23 cellular contexts compared by ENCODE assay signal in the genomic region with DNA sequence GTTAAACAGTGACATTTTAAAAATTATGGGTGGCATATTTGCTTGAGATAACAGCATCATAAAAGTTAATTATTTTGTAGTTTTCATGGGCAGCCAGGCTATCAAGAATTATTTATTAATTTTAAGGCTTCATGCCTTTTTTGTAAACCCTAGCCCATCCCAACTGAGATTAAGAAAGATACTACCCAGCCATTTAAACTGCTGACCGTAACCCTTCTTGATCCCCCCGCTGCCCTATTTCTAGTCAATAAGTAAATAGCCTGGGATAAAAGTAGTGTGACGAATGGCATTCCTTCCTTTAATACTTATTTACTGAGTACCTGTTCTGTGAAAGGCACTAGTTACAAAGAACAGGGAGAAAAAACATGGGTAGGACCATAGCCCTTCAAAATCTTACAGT.
A peak's percentile ranks its signal among the peaks of the same experiment; 100 is the strongest.
DNase-seq lines count a peak whose midpoint lies in the region; ATAC-seq, FAIRE-seq and TF ChIP-seq lines count a peak whose summit lies in the region.
"Had no signal": no experiment of that assay in that cellular context is flagged by ENCODE, and none has a peak within 500 bp of the region (broad histone marks: within the 10 kb centered on the region; RNA-seq: fewer than 3 reads in every experiment).

No MANE protein-coding gene starts in this region.

- H3K9me3 Mint-ChIP-seq in WTC11 = no peaks in the 10 kb centered on the region
- no peaks in the 10 kb centered on the region for H3K9me3 Mint-ChIP-seq in endothelial cell (ENCODE audit: unreplicated experiment)
- no peaks in the 10 kb centered on the region for H3K9me3 Mint-ChIP-seq in activated naive CD4-positive, alpha-beta T cell treated with anti-CD3 and anti-CD28 coated beads, Interleukin-2, amount 10 ng/mL, durations not matched to agents 7 days and 5 days
- H3K9me3 Mint-ChIP-seq: CD14-positive monocyte; CD4-positive, alpha-beta memory T cell; H9 had no signal

- 0 out of 2 replicates have a peak overlapping the region, but pooled peaks have one; percentile 25 for H3K27ac Mint-ChIP-seq in WTC11
- H3K27ac Mint-ChIP-seq in endothelial cell (ENCODE audit: unreplicated experiment) = no peak overlapping the region
- H3K27ac Mint-ChIP-seq in activated naive CD4-positive, alpha-beta T cell treated with anti-CD3 and anti-CD28 coated beads, Interleukin-2, amount 10 ng/mL, durations not matched to agents 7 days and 5 days = no peak overlapping the region
- H3K27ac Mint-ChIP-seq: CD4-positive, alpha-beta memory T cell had no signal

- WGBS in pancreas, 2 donors = 65 to 83% methylated on average over 3 of the region's 3 CpGs

- TF ChIP-seq CTCF in WTC11 (IDR thresholded peaks at IDR 0.05) (no peak), endothelial cell (IDR thresholded peaks at IDR 0.05; ENCODE audit: unreplicated experiment) (no peak), pancreas (IDR thresholded peaks at IDR 0.05) (no peak)

- no peak overlapping the region for H3K27ac ChIP-seq in pancreas
- H3K27ac ChIP-seq in effector memory CD4-positive, alpha-beta T cell (ENCODE audit: insufficient read depth, low read length, poor library complexity, severe bottlenecking) = no peak overlapping the region
- H3K27ac ChIP-seq: A549; BLaER1 treated with 17β-estradiol and CSF1 and Interleukin-3, amounts not matched to agents 10 nM and 100 nM; GM23248 had no signal

- H3K4me1 Mint-ChIP-seq in WTC11 (peaks cover 18% of the 10 kb centered on the region), endothelial cell (ENCODE audit: unreplicated experiment) (no peaks in the 10 kb centered on the region)
- H3K4me1 Mint-ChIP-seq in activated naive CD4-positive, alpha-beta T cell treated with anti-CD3 and anti-CD28 coated beads, Interleukin-2, amount 10 ng/mL, durations not matched to agents 7 days and 5 days = no peaks in the 10 kb centered on the region
- H3K4me1 Mint-ChIP-seq: CD14-positive monocyte had no signal

- FAIRE-seq in pancreas (lab: Jason Lieb, UNC) = no peak
- FAIRE-seq: A549, G401.6, GM12892 had no signal

- no peak overlapping the region for H3K4me3 ChIP-seq in pancreas
- H3K4me3 ChIP-seq in effector memory CD4-positive, alpha-beta T cell (ENCODE audit: insufficient read depth, low read depth, low read length, poor library complexity, severe bottlenecking) = no peak overlapping the region
- H3K4me3 ChIP-seq: A549; BLaER1 treated with 17β-estradiol and CSF1 and Interleukin-3, amounts not matched to agents 10 nM and 100 nM; GM23248 had no signal

- DNase-seq in WTC11 (ENCODE audit: low spot score) (no peak), endothelial cell (ENCODE audit: low spot score) (no peak), pancreas (no peak)
- no peak for DNase-seq in effector memory CD4-positive, alpha-beta T cell
- DNase-seq in activated naive CD4-positive, alpha-beta T cell treated with anti-CD3 and anti-CD28 coated beads, Interleukin-2, amount 10 ng/mL, durations not matched to agents 7 days and 5 days = no peak
- DNase-seq: 8988T; ACHN; AML-193; BE2C; Calu3; CD4-positive, alpha-beta memory T cell; COR-L47; DMS153; DND-41; GM23248; H9 had no signal

- H3K36me3 ChIP-seq in pancreas = peaks cover 0 to 14% (median 5%) of the 10 kb centered on the region in 3 donors
- H3K36me3 ChIP-seq in effector memory CD4-positive, alpha-beta T cell (ENCODE audit: control insufficient read depth, insufficient read depth, low read length) = peaks cover 3% of the 10 kb centered on the region

- no peak overlapping the region for H3K4me3 Mint-ChIP-seq in WTC11
- H3K4me3 Mint-ChIP-seq in endothelial cell (ENCODE audit: unreplicated experiment) = peak overlapping the region; percentile 43
- no peak overlapping the region for H3K4me3 Mint-ChIP-seq in activated naive CD4-positive, alpha-beta T cell treated with anti-CD3 and anti-CD28 coated beads, Interleukin-2, amount 10 ng/mL, durations not matched to agents 7 days and 5 days
- H3K4me3 Mint-ChIP-seq: CD14-positive monocyte; CD4-positive, alpha-beta memory T cell; H9 had no signal

- ATAC-seq in WTC11 = no peak
- ATAC-seq in pancreas = peak in 3 of 4 donors; percentile 22 to 76 (median 60)
- no peak for ATAC-seq in GM21367 (IDR thresholded peaks at IDR 0.05; ENCODE audit: unreplicated experiment)
- ATAC-seq: A549, HCT116 had no signal

- no peaks in the 10 kb centered on the region for H3K9me3 ChIP-seq in pancreas
- H3K9me3 ChIP-seq in effector memory CD4-positive, alpha-beta T cell (ENCODE audit: control insufficient read depth, low read length) = no peaks in the 10 kb centered on the region
- H3K9me3 ChIP-seq: A549, BE2C had no signal

- POLR2A ChIA-PET in WTC11 (lab: Charles Lee) = no interaction called here

- no peaks in the 10 kb centered on the region for H3K27me3 Mint-ChIP-seq in WTC11 (ENCODE audit: low read depth)
- peaks cover 4% of the 10 kb centered on the region for H3K27me3 Mint-ChIP-seq in endothelial cell (ENCODE audit: unreplicated experiment)
- no peaks in the 10 kb centered on the region for H3K27me3 Mint-ChIP-seq in activated naive CD4-positive, alpha-beta T cell treated with anti-CD3 and anti-CD28 coated beads, Interleukin-2, amount 10 ng/mL, durations not matched to agents 7 days and 5 days
- H3K27me3 Mint-ChIP-seq: CD4-positive, alpha-beta memory T cell had no signal

- CTCF ChIA-PET in WTC11 (lab: Charles Lee) = no interaction called here
- CTCF ChIA-PET in activated naive CD4-positive, alpha-beta T cell treated with anti-CD3 and anti-CD28 coated beads, Interleukin-2, amount 10 ng/mL, durations not matched to agents 7 days and 5 days (lab: Charles Lee) = no interaction called here

- H3K36me3 Mint-ChIP-seq in WTC11 (peaks cover 34% of the 10 kb centered on the region), endothelial cell (ENCODE audit: low read depth, unreplicated experiment) (peaks cover 32% of the 10 kb centered on the region)
- H3K36me3 Mint-ChIP-seq in activated naive CD4-positive, alpha-beta T cell treated with anti-CD3 and anti-CD28 coated beads, Interleukin-2, amount 10 ng/mL, durations not matched to agents 7 days and 5 days = peaks cover 43% of the 10 kb centered on the region

- intact Hi-C loops in pancreas (cut with DNase I) = no loop called here

- H3K27me3 ChIP-seq in pancreas = no peaks in the 10 kb centered on the region
- H3K27me3 ChIP-seq in effector memory CD4-positive, alpha-beta T cell (replicated peaks; ENCODE audit: control insufficient read depth, insufficient read depth, low read length, poor library complexity, severe bottlenecking) = no peaks in the 10 kb centered on the region
- H3K27me3 ChIP-seq: BE2C; BLaER1 treated with 17β-estradiol and CSF1 and Interleukin-3, amounts not matched to agents 10 nM and 100 nM had no signal

- H3K4me1 ChIP-seq in pancreas = no peaks in the 10 kb centered on the region
- no peaks in the 10 kb centered on the region for H3K4me1 ChIP-seq in effector memory CD4-positive, alpha-beta T cell (ENCODE audit: control insufficient read depth, insufficient read depth, low read length, poor library complexity, severe bottlenecking)
- H3K4me1 ChIP-seq: BE2C; BLaER1 treated with 17β-estradiol and CSF1 and Interleukin-3, amounts not matched to agents 10 nM and 100 nM had no signal

TF ChIP-seq in WTC11, 78 proteins besides CTCF, POLR2A, EP300 and RAD21 (continues in another document):
- TF ChIP-seq, protein P1, sequence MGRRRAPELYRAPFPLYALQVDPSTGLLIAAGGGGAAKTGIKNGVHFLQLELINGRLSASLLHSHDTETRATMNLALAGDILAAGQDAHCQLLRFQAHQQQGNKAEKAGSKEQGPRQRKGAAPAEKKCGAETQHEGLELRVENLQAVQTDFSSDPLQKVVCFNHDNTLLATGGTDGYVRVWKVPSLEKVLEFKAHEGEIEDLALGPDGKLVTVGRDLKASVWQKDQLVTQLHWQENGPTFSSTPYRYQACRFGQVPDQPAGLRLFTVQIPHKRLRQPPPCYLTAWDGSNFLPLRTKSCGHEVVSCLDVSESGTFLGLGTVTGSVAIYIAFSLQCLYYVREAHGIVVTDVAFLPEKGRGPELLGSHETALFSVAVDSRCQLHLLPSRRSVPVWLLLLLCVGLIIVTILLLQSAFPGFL (CRISPR knock-in tag; IDR thresholded peaks at IDR 0.05; ENCODE audit: borderline replicate concordance) = no peak
- TF ChIP-seq SMAD4 (CRISPR knock-in tag; IDR thresholded peaks at IDR 0.05) = no peak
- TF ChIP-seq ZNF219 (CRISPR knock-in tag; IDR thresholded peaks at IDR 0.05; ENCODE audit: borderline replicate concordance) = no peak
- no peak for TF ChIP-seq GRHL2 (CRISPR knock-in tag; IDR thresholded peaks at IDR 0.05; ENCODE audit: insufficient replicate concordance, severe bottlenecking)
- TF ChIP-seq ZBTB21 (CRISPR knock-in tag; IDR thresholded peaks at IDR 0.05; ENCODE audit: borderline replicate concordance) = no peak
- no peak for TF ChIP-seq ZNF138 (CRISPR knock-in tag; conservative IDR thresholded peaks at IDR 0.05)
- TF ChIP-seq NR3C1 (CRISPR knock-in tag; conservative IDR thresholded peaks at IDR 0.05; ENCODE audit: low read depth) = no peak
- TF ChIP-seq, protein P2, sequence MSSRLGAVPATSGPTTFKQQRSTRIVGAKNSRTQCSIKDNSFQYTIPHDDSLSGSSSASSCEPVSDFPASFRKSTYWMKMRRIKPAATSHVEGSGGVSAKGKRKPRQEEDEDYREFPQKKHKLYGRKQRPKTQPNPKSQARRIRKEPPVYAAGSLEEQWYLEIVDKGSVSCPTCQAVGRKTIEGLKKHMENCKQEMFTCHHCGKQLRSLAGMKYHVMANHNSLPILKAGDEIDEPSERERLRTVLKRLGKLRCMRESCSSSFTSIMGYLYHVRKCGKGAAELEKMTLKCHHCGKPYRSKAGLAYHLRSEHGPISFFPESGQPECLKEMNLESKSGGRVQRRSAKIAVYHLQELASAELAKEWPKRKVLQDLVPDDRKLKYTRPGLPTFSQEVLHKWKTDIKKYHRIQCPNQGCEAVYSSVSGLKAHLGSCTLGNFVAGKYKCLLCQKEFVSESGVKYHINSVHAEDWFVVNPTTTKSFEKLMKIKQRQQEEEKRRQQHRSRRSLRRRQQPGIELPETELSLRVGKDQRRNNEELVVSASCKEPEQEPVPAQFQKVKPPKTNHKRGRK (CRISPR knock-in tag; IDR thresholded peaks at IDR 0.05; ENCODE audit: borderline replicate concordance) = no peak

Comparison
In these comparisons a context has a peak if more than half of its experiments do, and no peak if none do; other contexts are left out.
1. ATAC-seq: peak in pancreas (3 of 4); none in WTC11 (single experiment) and GM21367 (single experiment).